Comparison of ENCODE assay signal across 8 cellular contexts in the genomic region with DNA sequence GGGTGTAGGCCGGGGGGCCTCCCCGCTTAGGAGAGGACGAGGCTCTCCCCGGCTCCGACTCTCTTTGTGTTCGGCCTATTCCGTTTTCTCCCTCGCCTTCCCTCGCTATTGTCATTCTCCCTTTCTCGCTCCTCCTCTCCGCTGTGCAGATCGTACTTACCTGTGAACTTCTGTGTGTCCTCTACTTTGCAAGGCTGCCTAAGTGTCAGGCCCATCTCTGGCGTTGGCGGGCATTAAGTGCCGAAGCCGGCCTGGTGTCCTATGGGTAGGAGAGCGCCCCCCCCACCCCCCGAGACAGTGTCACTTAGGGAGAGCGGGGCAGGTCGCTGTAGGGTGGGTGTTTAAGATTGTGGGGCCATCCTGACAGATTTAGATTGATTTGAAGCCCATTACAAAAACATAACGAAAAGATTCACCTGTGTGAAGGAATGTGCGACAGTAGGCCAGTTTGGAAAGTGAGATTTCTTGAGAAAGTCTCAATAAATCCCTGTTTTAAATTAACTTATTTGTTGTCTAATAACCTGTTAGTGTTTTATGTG. TPM values are rescaled to one million over a fixed set of nuclear protein-coding genes. Genes with fewer than 3 reads are reported as not detected.
DNase-seq lines count a peak whose midpoint lies in the region; ATAC-seq, FAIRE-seq and TF ChIP-seq lines count a peak whose summit lies in the region.

No MANE protein-coding gene starts in this region.

- peak overlapping the region; percentile 94 for H3K27ac ChIP-seq in CD4-positive, alpha-beta memory T cell (ENCODE audit: low read depth, low read length)
- H3K27ac ChIP-seq in astrocyte (ENCODE audit: low read depth, low read length) (peak overlapping the region; percentile 97), skeletal muscle tissue (ENCODE audit: low read depth, low read length) (peak overlapping the region; percentile 93)

- H3K27me3 ChIP-seq in CD4-positive, alpha-beta memory T cell (ENCODE audit: insufficient read depth, low read length) = no peaks in the 10 kb centered on the region
- H3K27me3 ChIP-seq in astrocyte (ENCODE audit: insufficient read depth, low read length) (no peaks in the 10 kb centered on the region), skeletal muscle tissue (ENCODE audit: control insufficient read depth in 3 of 3, insufficient read depth in 3 of 3, low read length in 3 of 3) (no peaks in the 10 kb centered on the region)

- H3K4me2 ChIP-seq in astrocyte (ENCODE audit: low read length) = peak overlapping the region; percentile 97

- FAIRE-seq in astrocyte (lab: Jason Lieb, UNC) = no peak

- peaks cover 0 to 18% (median 13%) of the 10 kb centered on the region in 8 donors for H3K9me3 Mint-ChIP-seq in CD4-positive, alpha-beta memory T cell
- H3K9me3 Mint-ChIP-seq in astrocyte (ENCODE audit: unreplicated experiment) = peaks cover 13% of the 10 kb centered on the region

- H3K79me2 ChIP-seq in astrocyte (ENCODE audit: insufficient read depth, low read length) = peaks cover 64% of the 10 kb centered on the region

- H3K4me1 ChIP-seq in CD4-positive, alpha-beta memory T cell (ENCODE audit: insufficient read depth, low read length) = peaks cover 46% of the 10 kb centered on the region
- H3K4me1 ChIP-seq in astrocyte (ENCODE audit: insufficient read depth, low read length) = peaks cover 5% of the 10 kb centered on the region
- H3K4me1 ChIP-seq in skeletal muscle tissue (ENCODE audit: control insufficient read depth in 3 of 3, insufficient read depth in 3 of 3, low read length in 3 of 3) = peaks cover 15 to 21% (median 20%) of the 10 kb centered on the region in 3 donors

- ATAC-seq in GM19438 (IDR thresholded peaks at IDR 0.05; ENCODE audit: low read depth, unreplicated experiment) (peak; percentile 33), HG03460 (IDR thresholded peaks at IDR 0.05; ENCODE audit: unreplicated experiment) (peak; percentile 44)

- H3K4me1 Mint-ChIP-seq in CD4-positive, alpha-beta memory T cell = peaks cover 39 to 63% (median 51%) of the 10 kb centered on the region in 4 donors
- H3K4me1 Mint-ChIP-seq in astrocyte (ENCODE audit: low read depth, unreplicated experiment) = peaks cover 12% of the 10 kb centered on the region

- H3K9me3 ChIP-seq in CD4-positive, alpha-beta memory T cell (ENCODE audit: control insufficient read depth in 1 of 2, low read length in 2 of 2) = no peaks in the 10 kb centered on the region
- peaks cover 4% of the 10 kb centered on the region for H3K9me3 ChIP-seq in astrocyte (ENCODE audit: insufficient read depth, low read depth, low read length)
- peaks cover 0 to 6% (median 4%) of the 10 kb centered on the region in 3 donors for H3K9me3 ChIP-seq in skeletal muscle tissue (ENCODE audit: control insufficient read depth in 3 of 3, low read length in 3 of 3)

- intact Hi-C loops in CD4-positive, alpha-beta memory T cell (cut with micrococcal nuclease) = loop anchor here (1.0 kb wide), 2 partner anchors 348 to 440 kb away; partner anchors contain the start of gene INSIG1

- H3K36me3 ChIP-seq in CD4-positive, alpha-beta memory T cell (ENCODE audit: insufficient read depth, low read length) = no peaks in the 10 kb centered on the region
- peaks cover 9% of the 10 kb centered on the region for H3K36me3 ChIP-seq in astrocyte (ENCODE audit: insufficient read depth, low read length)
- H3K36me3 ChIP-seq in skeletal muscle tissue (ENCODE audit: control insufficient read depth in 3 of 3, insufficient read depth in 3 of 3, low read length in 3 of 3) = peaks cover 5 to 18% (median 16%) of the 10 kb centered on the region in 3 donors

- POLR2A ChIA-PET in CD4-positive, alpha-beta memory T cell (lab: Charles Lee; ENCODE audit: partially characterized antibody) = interaction anchor here (1.0 to 1.9 kb wide), 8 partner anchors 25 to 1248 kb away, joined by 3 to 12 read pairs (median 4); partner anchors contain the start of genes INSIG1, LMBR1 and PAXIP1

- no peak for TF ChIP-seq CTCF in astrocyte (IDR thresholded peaks at IDR 0.05; ENCODE audit: insufficient read depth, low read depth, low read length)

- CTCF ChIA-PET in CD4-positive, alpha-beta memory T cell (lab: Charles Lee; ENCODE audit: partially characterized antibody) = no interaction called here

- H3K9ac ChIP-seq in astrocyte (ENCODE audit: low read length) (peak overlapping the region; percentile 100), skeletal muscle tissue (ENCODE audit: low read depth in 1 of 3, low read length in 3 of 3) (peak overlapping the region; percentile 89 to 99 (median 97))

- peak overlapping the region; percentile 45 to 92 for H3K4me3 ChIP-seq in CD4-positive, alpha-beta memory T cell (ENCODE audit: low read length in 2 of 2)
- H3K4me3 ChIP-seq in astrocyte (ENCODE audit: insufficient read depth, low read depth, low read length) = peak overlapping the region; percentile 81
- peak overlapping the region; percentile 87 for H3K4me3 ChIP-seq in iPS-11a (ENCODE audit: low read depth, low read length)
- peak overlapping the region; percentile 91 to 96 (median 96) for H3K4me3 ChIP-seq in skeletal muscle tissue (ENCODE audit: low read length in 3 of 3)

- H3K27ac Mint-ChIP-seq in CD4-positive, alpha-beta memory T cell = peak overlapping the region; percentile 97 to 100 (median 100)
- peak overlapping the region; percentile 96 for H3K27ac Mint-ChIP-seq in astrocyte (ENCODE audit: unreplicated experiment)

- H3K36me3 Mint-ChIP-seq in CD4-positive, alpha-beta memory T cell = peaks cover 55 to 64% of the 10 kb centered on the region in 2 donors
- H3K36me3 Mint-ChIP-seq in astrocyte (ENCODE audit: low read depth, unreplicated experiment) = peaks cover 43% of the 10 kb centered on the region

- in situ Hi-C loops in SK-MEL-5 (cut with HindIII; ENCODE audit: low pct_unique_long_range_greater_than_20kb, low sequenced_read_pairs) = no loop called here

- DNase-seq in CD4-positive, alpha-beta memory T cell = peak in 1 of 5 donors; percentile 52
- DNase-seq in SK-MEL-5 (ENCODE audit: low read depth, low spot score) (peak; percentile 47), astrocyte (ENCODE audit: low read depth) (peak; percentile 1), kidney glomerular epithelial cell (lab: John Stamatoyannopoulos, UW) (no peak)

- H4K20me1 ChIP-seq in astrocyte (ENCODE audit: insufficient read depth, low read length) = peaks cover 40% of the 10 kb centered on the region

- no peaks in the 10 kb centered on the region for H3K27me3 Mint-ChIP-seq in CD4-positive, alpha-beta memory T cell
- H3K27me3 Mint-ChIP-seq in astrocyte (ENCODE audit: low read depth, unreplicated experiment) = no peaks in the 10 kb centered on the region

- H2AFZ ChIP-seq in astrocyte (ENCODE audit: low read depth, low read length) = peak overlapping the region; percentile 99

- peak overlapping the region; percentile 98 to 100 (median 100) for H3K4me3 Mint-ChIP-seq in CD4-positive, alpha-beta memory T cell
- peak overlapping the region; percentile 99 for H3K4me3 Mint-ChIP-seq in astrocyte (ENCODE audit: unreplicated experiment)

RNA-seq across cellular contexts. Expression of gene RBM33, which starts 0.6 kb away (rescaled TPM):
- 100 to 1,000 TPM; 161 to 167 TPM for total RNA-seq in CD4-positive, alpha-beta memory T cell
- 10 to 100 TPM; 17.2 to 65.4 TPM for polyA plus RNA-seq in CD4-positive, alpha-beta memory T cell
- total RNA-seq in SK-MEL-5 (2014; rRNA removed; shearing (Covaris generic)) = 25.8 and 35.2 TPM in 2 replicates
- polyA plus RNA-seq in SK-MEL-5 (2015; cell fraction: cytosol; rRNA removed) = 25.4 and 25.8 TPM in 2 replicates
- polyA plus RNA-seq in SK-MEL-5 (2015; cell fraction: nucleus; rRNA removed) = 70.7 and 85.9 TPM in 2 replicates
- total RNA-seq in astrocyte = 50.5 and 53.3 TPM in 2 replicates
- total RNA-seq in skeletal muscle tissue = 53.2 TPM
